8 cellular contexts compared by ENCODE assay signal in the genomic region with DNA sequence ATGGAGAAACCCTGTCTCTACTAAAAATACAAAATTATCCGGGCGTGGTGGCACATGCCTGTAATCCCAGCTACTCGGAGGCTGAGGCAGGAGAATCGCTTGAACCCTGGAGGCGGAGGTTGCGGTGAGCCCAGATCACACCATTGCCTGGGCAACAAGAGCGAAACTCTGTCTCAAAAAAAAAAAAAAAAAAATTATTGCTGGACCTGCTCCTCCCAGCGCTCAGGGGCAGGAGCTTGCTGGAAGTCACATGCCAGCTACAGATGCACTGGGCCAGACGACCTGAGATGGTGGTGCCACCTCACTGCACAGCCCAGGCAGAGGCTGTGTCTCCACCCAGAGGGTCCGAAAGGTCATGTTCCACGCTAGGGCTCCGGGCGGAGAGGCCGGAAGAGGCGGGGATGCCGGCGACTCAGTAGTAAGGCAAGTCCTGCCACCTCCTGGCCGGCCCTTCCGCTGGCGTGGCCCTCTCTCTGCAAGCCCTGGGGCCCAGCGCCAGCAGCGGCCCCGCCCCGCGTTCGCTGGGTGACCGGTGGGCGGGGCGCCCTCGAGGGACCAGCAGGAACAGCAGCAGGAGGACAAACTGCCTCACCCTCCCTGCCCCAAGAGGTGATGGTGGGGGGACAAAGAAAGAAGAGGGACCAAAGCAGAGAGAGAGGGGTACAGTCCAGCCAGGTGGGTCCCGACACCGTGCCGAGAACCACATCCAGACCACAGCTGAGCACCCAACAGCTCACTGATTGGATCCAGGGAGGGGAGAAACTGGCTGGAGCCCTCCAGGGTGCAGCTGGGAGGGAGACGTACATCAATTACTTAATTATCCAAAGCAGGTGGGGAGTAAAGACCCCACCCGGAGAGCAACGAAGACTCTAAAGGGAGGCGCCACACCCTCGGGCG. TPM values are rescaled to one million over a fixed set of nuclear protein-coding genes. Genes with fewer than 3 reads are reported as not detected.
A peak's percentile ranks its signal among the peaks of the same experiment; 100 is the strongest.
DNase-seq lines count a peak whose midpoint lies in the region; ATAC-seq and TF ChIP-seq lines count a peak whose summit lies in the region.

No MANE protein-coding gene starts in this region.

- no peak for DNase-seq in activated CD4-positive, alpha-beta T cell treated with anti-CD3 and anti-CD28 coated beads for 36 hours
- no peak for DNase-seq in activated CD4-positive, alpha-beta T cell treated with anti-CD3 and anti-CD28 coated beads for 48 hours
- DNase-seq in NCI-H748 (lab: John Stamatoyannopoulos, UW; ENCODE audit: unreplicated experiment) = peak; percentile 93
- peak; percentile 86 for DNase-seq in MCF 10A (ENCODE audit: unreplicated experiment)
- DNase-seq in iPS DF 6.9 (ENCODE audit: low read depth, low spot score) = no peak
- DNase-seq in psoas muscle = peak; percentile 97 to 98
- DNase-seq in MM.1S = no peak

- intact Hi-C loops in activated CD4-positive, alpha-beta T cell treated with anti-CD3 and anti-CD28 coated beads for 36 hours (cut with DNase I, micrococcal nuclease) = loop anchor here in 1 of 2 experiments (10.0 kb wide), 1 partner anchor 1602 kb away; the partner anchor contains the start of gene GCN1
- intact Hi-C loops in MCF 10A (cut with micrococcal nuclease) (loop anchor here (10.0 kb wide), 2 partner anchors 228 to 398 kb away; partner anchors contain the start of gene BCL7A), psoas muscle (cut with DNase I) (loop anchor here (5.0 kb wide), 1 partner anchor 90 kb away; the partner anchor contains the start of gene PSMD9 (in 2 of the 2))

- no TSS peak for BruUV-seq in MCF 10A (replicated peaks; lab: Mats Ljungman, UMichigan)

- H3K36me3 Mint-ChIP-seq in activated CD4-positive, alpha-beta T cell treated with anti-CD3 and anti-CD28 coated beads for 36 hours (ENCODE audit: low read depth) = peaks cover 33% of the 10 kb centered on the region
- H3K36me3 Mint-ChIP-seq in MCF 10A (ENCODE audit: insufficient read depth, unreplicated experiment) = peaks cover 39% of the 10 kb centered on the region

- H2AFZ ChIP-seq in MM.1S (ENCODE audit: low read length) = no peak overlapping the region

- no peak overlapping the region for H3K4me2 ChIP-seq in MM.1S (ENCODE audit: low read depth, low read length)

- WGBS in iPS DF 6.9 (ENCODE audit: insufficient coverage, insufficient read length) = no CpG with 5 or more reads among the region's 39 CpGs
- WGBS in psoas muscle, 3 donors = 5 to 13% (median 7%) methylated on average over 29 to 39 of the region's 39 CpGs

- CTCF ChIA-PET in activated CD4-positive, alpha-beta T cell treated with anti-CD3 and anti-CD28 coated beads for 36 hours (lab: Charles Lee) = interaction anchor here (0.7 to 11.0 kb wide), 7 partner anchors 10 to 95 kb away, joined by 3 to 439 read pairs (median 40); partner anchors contain the start of genes PSMD9, SETD1B and TMEM120B
- CTCF ChIA-PET in MCF 10A (lab: Yijun Ruan, JAX) = interaction anchor here (0.6 to 10.6 kb wide), 13 partner anchors 12 to 329 kb away, joined by 3 to 390 read pairs (median 42); partner anchors contain the start of genes PSMD9, SETD1B and TMEM120B

- H3K9me2 ChIP-seq in MM.1S (replicated peaks; ENCODE audit: insufficient read depth, low read length) = no peaks in the 10 kb centered on the region

- peak overlapping the region; percentile 51 for H3K27ac Mint-ChIP-seq in activated CD4-positive, alpha-beta T cell treated with anti-CD3 and anti-CD28 coated beads for 36 hours
- H3K27ac Mint-ChIP-seq in MCF 10A (ENCODE audit: low read depth, unreplicated experiment) = peak overlapping the region; percentile 81

- H3K36me3 ChIP-seq in iPS DF 6.9 (ENCODE audit: control insufficient read depth, insufficient read depth, low read length) (peaks cover 4% of the 10 kb centered on the region), psoas muscle (ENCODE audit: insufficient read depth in 1 of 2, low read depth in 1 of 2) (peaks cover 0 to 14% of the 10 kb centered on the region in 2 donors), MM.1S (replicated peaks; ENCODE audit: insufficient read depth, low read length) (no peaks in the 10 kb centered on the region)

- no peak for ATAC-seq in activated CD4-positive, alpha-beta T cell treated with anti-CD3 and anti-CD28 coated beads for 36 hours
- ATAC-seq in psoas muscle (peak; percentile 42 to 59 (median 50)), HG03469 (IDR thresholded peaks at IDR 0.05; ENCODE audit: unreplicated experiment) (no peak)

- peaks cover 36% of the 10 kb centered on the region for H3K4me1 Mint-ChIP-seq in activated CD4-positive, alpha-beta T cell treated with anti-CD3 and anti-CD28 coated beads for 36 hours
- H3K4me1 Mint-ChIP-seq in MCF 10A (ENCODE audit: insufficient read depth, unreplicated experiment) = peaks cover 42% of the 10 kb centered on the region

- H4K20me1 ChIP-seq in MM.1S (ENCODE audit: insufficient read depth, low read length) = no peaks in the 10 kb centered on the region

- H3K27ac ChIP-seq in iPS DF 6.9 (ENCODE audit: low read length) (no peak overlapping the region), psoas muscle (peak overlapping the region; percentile 100), MM.1S (ENCODE audit: low read length) (no peak overlapping the region)

- H3K9ac ChIP-seq in MM.1S (ENCODE audit: low read length) = no peak overlapping the region

- TF ChIP-seq CTCF in MCF 10A (IDR thresholded peaks at IDR 0.05; ENCODE audit: unreplicated experiment) = no peak
- peak; percentile 41 for TF ChIP-seq CTCF in psoas muscle (IDR thresholded peaks at IDR 0.05)
- no peak for TF ChIP-seq CTCF in MM.1S (IDR thresholded peaks at IDR 0.05; ENCODE audit: low read length)

- H3K27me3 Mint-ChIP-seq in activated CD4-positive, alpha-beta T cell treated with anti-CD3 and anti-CD28 coated beads for 36 hours = no peaks in the 10 kb centered on the region
- H3K27me3 Mint-ChIP-seq in MCF 10A (ENCODE audit: insufficient read depth, unreplicated experiment) = no peaks in the 10 kb centered on the region

- H3K9me3 Mint-ChIP-seq in activated CD4-positive, alpha-beta T cell treated with anti-CD3 and anti-CD28 coated beads for 36 hours (ENCODE audit: low read depth) = no peaks in the 10 kb centered on the region
- no peaks in the 10 kb centered on the region for H3K9me3 Mint-ChIP-seq in MCF 10A (ENCODE audit: unreplicated experiment)

- H3K27me3 ChIP-seq in iPS DF 6.9 (ENCODE audit: control insufficient read depth, insufficient read depth, low read length) (no peaks in the 10 kb centered on the region), psoas muscle (ENCODE audit: insufficient read depth in 3 of 3, low read length in 2 of 3) (no peaks in the 10 kb centered on the region), MM.1S (replicated peaks; ENCODE audit: insufficient read depth, low read length) (no peaks in the 10 kb centered on the region)

- H3K4me3 ChIP-seq in iPS DF 6.9 (ENCODE audit: low read length) (peak overlapping the region; percentile 4; the same call in 1 of the 2 replicates), psoas muscle (peak overlapping the region; percentile 86), MM.1S (ENCODE audit: low read length) (no peak overlapping the region)

- peaks cover 39% of the 10 kb centered on the region for H3K79me2 ChIP-seq in MM.1S (ENCODE audit: low read length)

- H3K4me3 Mint-ChIP-seq in activated CD4-positive, alpha-beta T cell treated with anti-CD3 and anti-CD28 coated beads for 36 hours = no peak overlapping the region
- H3K4me3 Mint-ChIP-seq in MCF 10A (ENCODE audit: unreplicated experiment) = peak overlapping the region; percentile 78

- H3K9me3 ChIP-seq in iPS DF 6.9 (ENCODE audit: control insufficient read depth, insufficient read depth, low read length) (no peaks in the 10 kb centered on the region), psoas muscle (no peaks in the 10 kb centered on the region), MM.1S (replicated peaks; ENCODE audit: insufficient read depth, low read length) (no peaks in the 10 kb centered on the region)

- H3K4me1 ChIP-seq in iPS DF 6.9 (ENCODE audit: control insufficient read depth, insufficient read depth, low read length) = peaks cover 11% of the 10 kb centered on the region
- peaks cover 52% of the 10 kb centered on the region for H3K4me1 ChIP-seq in psoas muscle
- H3K4me1 ChIP-seq in MM.1S (ENCODE audit: low read length) = peaks cover 12% of the 10 kb centered on the region; the same call in 1 of the 2 replicates

- POLR2A ChIA-PET in activated CD4-positive, alpha-beta T cell treated with anti-CD3 and anti-CD28 coated beads for 36 hours (lab: Charles Lee) = interaction anchor here (0.6 to 3.5 kb wide), 4 partner anchors 7 to 14 kb away, joined by 3 to 32 read pairs (median 6); no protein-coding TSS in a partner anchor
- POLR2A ChIA-PET in MCF 10A (lab: Yijun Ruan, JAX) = interaction anchor here (0.5 to 13.9 kb wide), 8 partner anchors 11 to 299 kb away, joined by 3 to 344 read pairs (median 17); partner anchors contain the start of genes PSMD9, SETD1B and TMEM120B

- H3F3A ChIP-seq in MM.1S (ENCODE audit: insufficient read depth, low read length) = peaks cover 5% of the 10 kb centered on the region; the same call in 1 of the 2 replicates

RNA-seq across cellular contexts. Expression of gene RHOF, which starts 3.6 kb away (rescaled TPM):
- 100 to 1,000 TPM in 1 of 2 experiments, 10 to 100 TPM in 1; 100.0 to 105 TPM for total RNA-seq in activated CD4-positive, alpha-beta T cell treated with anti-CD3 and anti-CD28 coated beads for 36 hours
- 9.5 and 11.6 TPM in 2 replicates for total RNA-seq in MCF 10A (2022)
- total RNA-seq in psoas muscle = 1 to 10 TPM; 3.3 to 4.8 (median 3.9) TPM
- 1 to 10 TPM; 1.4 to 4.3 (median 1.6) TPM for polyA plus RNA-seq in psoas muscle

RNA-seq across cellular contexts. Expression of gene SETD1B, which starts 6.7 kb away (rescaled TPM):
- total RNA-seq in activated CD4-positive, alpha-beta T cell treated with anti-CD3 and anti-CD28 coated beads for 36 hours = 10 to 100 TPM; 13.7 to 14.0 TPM
- total RNA-seq in MCF 10A (2022) (19.7 and 19.9 TPM in 2 replicates), psoas muscle (10 to 100 TPM in 3 of 4 donors, 1 to 10 TPM in 1; 9.2 to 13.0 (median 11.8) TPM)
- polyA plus RNA-seq in psoas muscle = 1 to 10 TPM; 2.8 to 7.5 (median 3.0) TPM

Comparison
In these comparisons a context has a peak if more than half of its experiments do, and no peak if none do; other contexts are left out.
1. ATAC-seq: peak in psoas muscle (4 of 4); none in activated CD4-positive, alpha-beta T cell treated with anti-CD3 and anti-CD28 coated beads for 36 hours (single experiment) and HG03469 (single experiment).
2. DNase-seq: peak in NCI-H748 (single experiment), MCF 10A (single experiment) and psoas muscle (2 of 2); none in activated CD4-positive, alpha-beta T cell treated with anti-CD3 and anti-CD28 coated beads for 36 hours (single experiment), activated CD4-positive, alpha-beta T cell treated with anti-CD3 and anti-CD28 coated beads for 48 hours (single experiment), iPS DF 6.9 (single experiment) and MM.1S (single experiment).